In genomic region chr2:241302759-241303651, GRCh38 we compare ENCODE assay signal across 16 cellular contexts. TPM values are rescaled to one million over a fixed set of nuclear protein-coding genes. Genes with fewer than 3 reads are reported as not detected.
DNase-seq lines count a peak whose midpoint lies in the region; TF ChIP-seq lines count a peak whose summit lies in the region.
"Had no signal": no experiment of that assay in that cellular context is flagged by ENCODE, and none has a peak within 500 bp of the region (broad histone marks: within the 10 kb centered on the region; RNA-seq: fewer than 3 reads in every experiment).

No MANE protein-coding gene starts in this region.

- TF ChIP-seq CTCF in C4-2B (conservative IDR thresholded peaks at IDR 0.05) (no peak), HEK293 (tag by site-specific recombination; IDR thresholded peaks at IDR 0.05) (no peak), chondrocyte (IDR thresholded peaks at IDR 0.05) (no peak), adrenal gland (IDR thresholded peaks at IDR 0.05) (no peak)

- no peaks in the 10 kb centered on the region for H3K27me3 Mint-ChIP-seq in chondrocyte (ENCODE audit: low read depth)
- H3K27me3 Mint-ChIP-seq: T-cell had no signal

- intact Hi-C loops in adrenal gland (cut with DNase I), result no loop called here

- no peak overlapping the region for H2AK5ac ChIP-seq in mesendoderm (ENCODE audit: low read length)

- H3K4me3 ChIP-seq in HEK293 (ENCODE audit: low read depth, low read length), result no peak overlapping the region
- H3K4me3 ChIP-seq in mesendoderm (ENCODE audit: low read length), result no peak overlapping the region
- H3K4me3 ChIP-seq in adrenal gland, result no peak overlapping the region
- H3K4me3 ChIP-seq in SJCRH30, result no peak overlapping the region
- H3K4me3 ChIP-seq: HAP-1, MG63 had no signal

- DNase-seq in chondrocyte (ENCODE audit: low spot score) (no peak), mesendoderm (no peak), NCI-H69 (lab: John Stamatoyannopoulos, UW) (no peak), putamen (ENCODE audit: low spot score) (no peak), adrenal gland (no peak), SJCRH30 (no peak)
- DNase-seq: activated CD4-positive, alpha-beta T cell treated with anti-CD3 and anti-CD28 coated beads for 1 hour; brain microvascular endothelial cell; C1 segment of cervical spinal cord; MG63; stimulated activated CD4-positive, alpha-beta T cell treated with anti-CD3 and anti-CD28 coated beads, Interleukin-2, amount 100 ng/mL, for 48 hours; stimulated activated naive CD4-positive, alpha-beta T cell; T-cell had no signal

- POLR2A ChIA-PET in HEK293 (lab: Yijun Ruan, JAX), result interaction anchor here (0.6 to 4.1 kb wide), 3 partner anchors 9 to 288 kb away, joined by 3 to 21 read pairs (median 3); partner anchors contain the start of genes HDLBP and SEPTIN2

- peaks cover 79% of the 10 kb centered on the region for H3K79me2 ChIP-seq in mesendoderm (ENCODE audit: control insufficient read depth, insufficient read depth, low read length)

- H4K5ac ChIP-seq in mesendoderm (ENCODE audit: low read length), result no peak overlapping the region

- peaks cover 14% of the 10 kb centered on the region for H3K4me1 Mint-ChIP-seq in chondrocyte (ENCODE audit: low read depth)

- no CpG with 5 or more reads among the region's 13 CpGs for WGBS in mesendoderm (ENCODE audit: extremely low coverage, insufficient coverage, low lambda C conversion rate)
- WGBS in adrenal gland, 4 donors, result 56 to 69% (median 61%) methylated on average over 10 to 13 of the region's 13 CpGs

- CTCF ChIA-PET in HEK293 (lab: Yijun Ruan, JAX), result interaction anchor here (1.0 to 1.4 kb wide), 2 partner anchors 10 to 19 kb away, joined by 4 read pairs; no protein-coding TSS in a partner anchor

- peak overlapping the region; percentile 73 for H3K56ac ChIP-seq in mesendoderm (ENCODE audit: low read length)

- H4K8ac ChIP-seq in mesendoderm (ENCODE audit: low read depth, low read length), result no peak overlapping the region

- no peaks in the 10 kb centered on the region for H3K27me3 ChIP-seq in mesendoderm (ENCODE audit: insufficient read depth, low read length, poor library complexity)
- H3K27me3 ChIP-seq in adrenal gland, result no peaks in the 10 kb centered on the region
- no peaks in the 10 kb centered on the region for H3K27me3 ChIP-seq in SJCRH30
- H3K27me3 ChIP-seq: brain microvascular endothelial cell, MG63 had no signal

- no peak overlapping the region for H3K23ac ChIP-seq in mesendoderm (ENCODE audit: low read length)

- H3K9me3 Mint-ChIP-seq in chondrocyte (ENCODE audit: low read depth), result no peaks in the 10 kb centered on the region
- H3K9me3 Mint-ChIP-seq: T-cell had no signal

- no peaks in the 10 kb centered on the region for H3K36me3 Mint-ChIP-seq in chondrocyte (ENCODE audit: low read depth)
- H3K36me3 Mint-ChIP-seq: T-cell had no signal

- peaks cover 20% of the 10 kb centered on the region for H3K79me1 ChIP-seq in mesendoderm (ENCODE audit: low read length)

- peaks cover 0 to 2% of the 10 kb centered on the region in 2 experiments; a peak in 2 of 3 replicates for H3K36me3 ChIP-seq in HEK293 (ENCODE audit: control insufficient read depth in 2 of 2, insufficient read depth in 1 of 2, low read length in 2 of 2)
- no peaks in the 10 kb centered on the region for H3K36me3 ChIP-seq in mesendoderm (ENCODE audit: control insufficient read depth, insufficient read depth, low read length)
- H3K36me3 ChIP-seq in adrenal gland (replicated peaks in 1 of 2), result no peaks in the 10 kb centered on the region
- H3K36me3 ChIP-seq in SJCRH30, result peaks cover 6% of the 10 kb centered on the region
- H3K36me3 ChIP-seq: brain microvascular endothelial cell, HAP-1 had no signal

- no peak overlapping the region for H2BK5ac ChIP-seq in mesendoderm (ENCODE audit: low read length)

- no peak overlapping the region for H2BK120ac ChIP-seq in mesendoderm (ENCODE audit: low read depth, low read length)

- H3K9ac ChIP-seq in mesendoderm (ENCODE audit: low read length), result no peak overlapping the region

- no peak overlapping the region for H3K4me3 Mint-ChIP-seq in chondrocyte (ENCODE audit: unreplicated experiment)
- H3K4me3 Mint-ChIP-seq: T-cell had no signal

- H3K18ac ChIP-seq in mesendoderm (ENCODE audit: low read length), result no peak overlapping the region

- H3K9me3 ChIP-seq in HEK293 (ENCODE audit: control insufficient read depth, insufficient read depth, low read depth, low read length) (no peaks in the 10 kb centered on the region), adrenal gland (replicated peaks in 1 of 3) (no peaks in the 10 kb centered on the region), SJCRH30 (replicated peaks) (no peaks in the 10 kb centered on the region)
- H3K9me3 ChIP-seq: HAP-1, MG63 had no signal

- H3K27ac ChIP-seq in C4-2B (peak overlapping the region; percentile 3; the same call in 1 of the 2 replicates), HEK293 (ENCODE audit: extremely low read depth, low read depth, low read length) (no peak overlapping the region), mesendoderm (ENCODE audit: low read depth, low read length) (no peak overlapping the region), adrenal gland (peak overlapping the region in 1 of 5 donors; percentile 45), SJCRH30 (no peak overlapping the region)
- H3K27ac ChIP-seq: brain microvascular endothelial cell had no signal

- peaks cover 8% of the 10 kb centered on the region for H3K4me1 ChIP-seq in HEK293 (ENCODE audit: control insufficient read depth, insufficient read depth, low read length)
- H3K4me1 ChIP-seq in mesendoderm (ENCODE audit: control insufficient read depth, low read depth, low read length), result no peaks in the 10 kb centered on the region
- H3K4me1 ChIP-seq in adrenal gland (replicated peaks in 1 of 2), result peaks cover 0 to 32% of the 10 kb centered on the region in 2 donors
- H3K4me1 ChIP-seq in SJCRH30, result no peaks in the 10 kb centered on the region
- H3K4me1 ChIP-seq: HAP-1 had no signal

- no peak overlapping the region for H3K4me2 ChIP-seq in mesendoderm (ENCODE audit: low read length)

- peak overlapping the region; percentile 49 for H3K27ac Mint-ChIP-seq in chondrocyte (ENCODE audit: unreplicated experiment)

- no peak for TF ChIP-seq POLR2A in adrenal gland (IDR thresholded peaks at IDR 0.05)

- H2BK15ac ChIP-seq in mesendoderm (replicated peaks; ENCODE audit: low read depth), result no peak overlapping the region

- H3K4ac ChIP-seq in mesendoderm (ENCODE audit: low read depth, low read length), result no peak overlapping the region

TF ChIP-seq in HEK293, 187 proteins besides CTCF, POLR2A, EP300 and RAD21 (continues in another document):
- no peak for TF ChIP-seq ZNF701 (tag by site-specific recombination; IDR thresholded peaks at IDR 0.05)
- TF ChIP-seq REST (tag by site-specific recombination; IDR thresholded peaks at IDR 0.05), result no peak
- no peak for TF ChIP-seq ZNF621 (tag by site-specific recombination; IDR thresholded peaks at IDR 0.05)
- no peak for TF ChIP-seq ZNF16 (tag by site-specific recombination; IDR thresholded peaks at IDR 0.05; ENCODE audit: low read depth)
- peak; percentile 62; the same call in 1 of the 2 replicates for TF ChIP-seq SCRT2 (tag by site-specific recombination; IDR thresholded peaks at IDR 0.05)
- TF ChIP-seq SCRT1 (tag by site-specific recombination; IDR thresholded peaks at IDR 0.05; ENCODE audit: borderline replicate concordance), result no peak
- TF ChIP-seq ZFP69B (tag by site-specific recombination; IDR thresholded peaks at IDR 0.05), result no peak
- TF ChIP-seq ZFHX2 (tag by site-specific recombination; conservative IDR thresholded peaks at IDR 0.05), result no peak
- TF ChIP-seq ZNF501 (tag by site-specific recombination; IDR thresholded peaks at IDR 0.05), result no peak
- no peak for TF ChIP-seq PRDM1 (tag by site-specific recombination; IDR thresholded peaks at IDR 0.05)
- TF ChIP-seq ZFP3 (tag by site-specific recombination; IDR thresholded peaks at IDR 0.05; ENCODE audit: low read depth), result no peak

RNA-seq across cellular contexts. Expression of gene HDLBP, which starts 12.5 kb away (rescaled TPM):
- total RNA-seq in chondrocyte (979 to 1,131 TPM (median 989 TPM) in 3 replicates), adrenal gland (100 to 1,000 TPM; 357 to 648 (median 498) TPM)
- 303 TPM for polyA plus RNA-seq in mesendoderm (2013, experiment 1 of 2)
- 315 TPM for polyA plus RNA-seq in mesendoderm (2013, experiment 2 of 2)
- polyA plus RNA-seq in adrenal gland, result 100 to 1,000 TPM; 295 to 880 (median 378) TPM
- 522 and 557 TPM in 2 replicates for total RNA-seq in SJCRH30 (2014; rRNA removed; shearing (Covaris generic))

RNA-seq across cellular contexts. Expression of gene SEPTIN2, which starts 12.7 kb away (rescaled TPM):
- total RNA-seq in chondrocyte, result 447 to 542 TPM (median 465 TPM) in 3 replicates
- polyA plus RNA-seq in mesendoderm (2013, experiment 1 of 2), result 265 TPM
- polyA plus RNA-seq in mesendoderm (2013, experiment 2 of 2), result 261 TPM
- 100 to 1,000 TPM; 192 to 352 (median 251) TPM for total RNA-seq in adrenal gland
- 100 to 1,000 TPM; 108 to 368 (median 145) TPM for polyA plus RNA-seq in adrenal gland
- 589 and 661 TPM in 2 replicates for total RNA-seq in SJCRH30 (2014; rRNA removed; shearing (Covaris generic))

RNA-seq across cellular contexts. Expression of gene FARP2, which starts 53.1 kb away (rescaled TPM):
- total RNA-seq in chondrocyte, result 54.0 to 57.1 TPM (median 56.0 TPM) in 3 replicates
- polyA plus RNA-seq in mesendoderm (2013, experiment 1 of 2), result 13.8 TPM
- 13.4 TPM for polyA plus RNA-seq in mesendoderm (2013, experiment 2 of 2)
- total RNA-seq in adrenal gland, result 10 to 100 TPM; 17.3 to 58.8 (median 37.8) TPM
- 10 to 100 TPM; 34.4 to 55.3 (median 35.8) TPM for polyA plus RNA-seq in adrenal gland
- 68.6 and 69.6 TPM in 2 replicates for total RNA-seq in SJCRH30 (2014; rRNA removed; shearing (Covaris generic))
